ENCODE assay signal across 19 cellular contexts in the genomic region with DNA sequence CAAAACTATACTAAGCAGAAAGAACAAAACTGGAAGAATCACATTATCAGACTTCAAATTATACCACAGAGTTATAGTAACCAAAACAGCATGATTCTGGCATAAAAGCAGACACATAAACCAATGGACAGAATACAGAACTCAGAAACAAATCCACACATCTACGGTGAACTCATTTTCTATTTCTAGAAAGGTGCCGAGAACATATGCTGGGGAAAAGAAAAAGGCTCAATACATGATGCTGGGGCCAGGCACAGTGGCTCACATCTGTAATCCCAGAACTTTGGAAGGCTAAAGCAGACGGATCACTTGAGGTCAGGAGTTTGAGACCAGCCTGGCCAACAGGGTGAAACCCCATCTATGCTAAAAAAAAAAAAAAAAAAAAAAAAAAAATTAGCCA.
"Had no signal": no experiment of that assay in that cellular context is flagged by ENCODE, and none has a peak within 500 bp of the region (broad histone marks: within the 10 kb centered on the region; RNA-seq: fewer than 3 reads in every experiment).

No MANE protein-coding gene starts in this region.

- H3K36me3 ChIP-seq: gastrocnemius medialis, heart right ventricle, neutrophil, right lobe of liver, thoracic aorta, transverse colon had no signal

- H3K4me3 Mint-ChIP-seq: mesothelial cell of epicardium; stimulated activated naive B cell treated with anti-CD40 and anti-IgM and Interleukin-4, amounts not matched to agents 10 μg/mL and 1 μg/mL and 100 μg/mL, for 72 hours; stimulated activated naive CD8-positive, alpha-beta T cell treated with anti-CD3 and anti-CD28 coated beads, Interleukin-15, amount 100 ng/mL, for 72 hours had no signal

- H3K27ac Mint-ChIP-seq: mesothelial cell of epicardium; stimulated activated naive B cell treated with anti-CD40 and anti-IgM and Interleukin-4, amounts not matched to agents 10 μg/mL and 1 μg/mL and 100 μg/mL, for 72 hours; stimulated activated naive CD8-positive, alpha-beta T cell treated with anti-CD3 and anti-CD28 coated beads, Interleukin-15, amount 100 ng/mL, for 72 hours had no signal

- H3K4me1 ChIP-seq: gastrocnemius medialis, heart right ventricle, psoas muscle, right lobe of liver, transverse colon had no signal

- H3K27me3 ChIP-seq: gastrocnemius medialis, heart right ventricle, neutrophil, right lobe of liver, transverse colon had no signal

- H3K4me1 Mint-ChIP-seq: mesothelial cell of epicardium had no signal

- H3K9me3 Mint-ChIP-seq: stimulated activated naive CD8-positive, alpha-beta T cell treated with anti-CD3 and anti-CD28 coated beads, Interleukin-15, amount 100 ng/mL, for 72 hours had no signal

- H3K27ac ChIP-seq: dorsolateral prefrontal cortex, gastrocnemius medialis, heart right ventricle, neutrophil, psoas muscle, right lobe of liver, thoracic aorta, transverse colon had no signal

- ATAC-seq: esophagus mucosa; gastrocnemius medialis; heart right ventricle; left lobe of liver; right lobe of liver; stimulated activated naive B cell treated with anti-CD40 and anti-IgM and Interleukin-4, amounts not matched to agents 10 μg/mL and 1 μg/mL and 100 μg/mL, for 72 hours; stimulated activated naive CD8-positive, alpha-beta T cell treated with anti-CD3 and anti-CD28 coated beads, Interleukin-15, amount 100 ng/mL, for 72 hours had no signal

- H3K4me3 ChIP-seq: dorsolateral prefrontal cortex, gastrocnemius medialis, heart right ventricle, psoas muscle, right lobe of liver, thoracic aorta, transverse colon had no signal

- DNase-seq: cortex of kidney; dorsolateral prefrontal cortex; effector CD8-positive, alpha-beta T cell; gastrocnemius medialis; heart right ventricle; hypothalamus; islet precursor cell; psoas muscle; retina; right lobe of liver; stimulated activated CD4-positive, alpha-beta T cell treated with anti-CD3 and anti-CD28 coated beads, Interleukin-4, amount 100 ng/mL, for 1 hour; stimulated activated naive B cell treated with anti-CD40 and anti-IgM and Interleukin-4, amounts not matched to agents 10 μg/mL and 1 μg/mL and 100 μg/mL, for 72 hours; stimulated activated naive CD8-positive, alpha-beta T cell treated with anti-CD3 and anti-CD28 coated beads, Interleukin-15, amount 100 ng/mL, for 72 hours; transverse colon had no signal

- H3K9me3 ChIP-seq: gastrocnemius medialis, neutrophil, psoas muscle, right lobe of liver, thoracic aorta, transverse colon had no signal

- H3K27me3 Mint-ChIP-seq: stimulated activated naive B cell treated with anti-CD40 and anti-IgM and Interleukin-4, amounts not matched to agents 10 μg/mL and 1 μg/mL and 100 μg/mL, for 72 hours; stimulated activated naive CD8-positive, alpha-beta T cell treated with anti-CD3 and anti-CD28 coated beads, Interleukin-15, amount 100 ng/mL, for 72 hours had no signal
